Comparison of ENCODE assay signal across 1 cellular context in the genomic region with DNA sequence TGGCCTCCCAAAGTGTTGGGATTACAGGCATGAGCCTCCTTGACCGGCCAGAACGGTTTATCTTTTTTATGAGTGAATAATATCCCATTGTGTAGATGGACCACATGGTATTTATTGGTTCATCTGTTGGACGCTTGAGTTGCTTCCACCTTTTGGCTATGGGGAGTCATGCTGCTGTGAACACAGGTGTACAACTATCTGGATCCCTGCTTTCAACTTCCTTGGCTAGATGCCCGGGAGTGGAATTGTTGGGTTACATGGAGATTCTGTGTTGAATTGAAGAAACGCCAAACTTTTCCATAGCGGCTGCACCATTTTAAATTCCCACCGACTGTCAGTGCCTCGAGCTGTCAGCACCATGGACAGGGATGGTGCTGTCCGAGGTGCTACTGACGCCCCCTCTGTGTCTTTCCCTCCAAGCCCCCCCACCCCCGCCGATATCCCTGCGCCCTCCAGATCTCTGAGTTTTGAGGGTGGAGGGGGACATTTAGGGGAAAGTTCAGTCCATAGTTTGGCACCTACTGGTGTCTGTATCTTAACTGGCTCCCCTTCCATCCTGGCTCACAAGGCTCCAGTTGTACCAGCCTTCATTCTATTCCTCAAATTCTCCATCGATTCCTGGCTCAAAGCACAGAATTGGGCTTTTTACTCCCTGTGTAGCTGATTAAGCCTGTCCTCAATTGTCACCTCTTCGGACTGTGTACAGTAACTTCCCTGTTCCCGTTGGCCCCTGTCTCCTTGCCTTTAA.
A peak's percentile ranks its signal among the peaks of the same experiment; 100 is the strongest.
TF ChIP-seq lines count a peak whose summit lies in the region.

No MANE protein-coding gene starts in this region.

TF ChIP-seq in HepG2, 621 proteins besides CTCF, POLR2A, EP300 and RAD21 (continued from another document and continues in another):
- TF ChIP-seq, protein P1, sequence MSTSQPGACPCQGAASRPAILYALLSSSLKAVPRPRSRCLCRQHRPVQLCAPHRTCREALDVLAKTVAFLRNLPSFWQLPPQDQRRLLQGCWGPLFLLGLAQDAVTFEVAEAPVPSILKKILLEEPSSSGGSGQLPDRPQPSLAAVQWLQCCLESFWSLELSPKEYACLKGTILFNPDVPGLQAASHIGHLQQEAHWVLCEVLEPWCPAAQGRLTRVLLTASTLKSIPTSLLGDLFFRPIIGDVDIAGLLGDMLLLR (CRISPR knock-in tag; IDR thresholded peaks at IDR 0.05) = peak; percentile 73; the same call in 1 of the 2 replicates
- TF ChIP-seq ZNF484 (CRISPR knock-in tag; IDR thresholded peaks at IDR 0.05; ENCODE audit: borderline replicate concordance, low read depth) (peak; percentile 96; the same call in 1 of the 2 replicates), SAP130 (CRISPR knock-in tag; IDR thresholded peaks at IDR 0.05; ENCODE audit: low read depth) (peak; percentile 88), SAFB2 (CRISPR knock-in tag; IDR thresholded peaks at IDR 0.05; ENCODE audit: borderline replicate concordance, low read depth) (peak; percentile 87), CREB1 (IDR thresholded peaks at IDR 0.05) (no peak), CREB1 (CRISPR knock-in tag; IDR thresholded peaks at IDR 0.05) (no peak), ZNF496 (CRISPR knock-in tag; IDR thresholded peaks at IDR 0.05; ENCODE audit: insufficient replicate concordance) (no peak), PHF8 (CRISPR knock-in tag; IDR thresholded peaks at IDR 0.05) (0 out of 2 replicates have a peak, but pooled peaks have one; percentile 22), ZBTB42 (CRISPR knock-in tag; IDR thresholded peaks at IDR 0.05) (peak; percentile 89), RFX1 (IDR thresholded peaks at IDR 0.05) (no peak), GLI4 (CRISPR knock-in tag; IDR thresholded peaks at IDR 0.05; ENCODE audit: borderline replicate concordance) (peak; percentile 100), EED (CRISPR knock-in tag; IDR thresholded peaks at IDR 0.05) (peak; percentile 79; the same call in 1 of the 2 replicates), BCLAF1 (IDR thresholded peaks at IDR 0.05) (no peak), ZNF644 (CRISPR knock-in tag; IDR thresholded peaks at IDR 0.05; ENCODE audit: low read depth) (peak; percentile 57; the same call in 1 of the 2 replicates), CREBL2 (CRISPR knock-in tag; IDR thresholded peaks at IDR 0.05; ENCODE audit: borderline replicate concordance) (peak; percentile 94), ZNF383 (CRISPR knock-in tag; IDR thresholded peaks at IDR 0.05; ENCODE audit: borderline replicate concordance) (no peak), ZKSCAN8 (CRISPR knock-in tag; IDR thresholded peaks at IDR 0.05; ENCODE audit: borderline replicate concordance) (peak; percentile 94), HMG20B (CRISPR knock-in tag; conservative IDR thresholded peaks at IDR 0.05) (peak; percentile 98), ZNF747 (CRISPR knock-in tag; IDR thresholded peaks at IDR 0.05; ENCODE audit: borderline replicate concordance) (peak; percentile 72; the same call in 1 of the 2 replicates), SATB2 (CRISPR knock-in tag; IDR thresholded peaks at IDR 0.05) (peak; percentile 99), TBP (CRISPR knock-in tag; IDR thresholded peaks at IDR 0.05) (no peak), PATZ1 (CRISPR knock-in tag; IDR thresholded peaks at IDR 0.05) (peak; percentile 87), ARNTL (CRISPR knock-in tag; IDR thresholded peaks at IDR 0.05) (peak; percentile 89), HMGA1 (CRISPR knock-in tag; conservative IDR thresholded peaks at IDR 0.05) (no peak), GZF1 (CRISPR knock-in tag; IDR thresholded peaks at IDR 0.05) (peak; percentile 91), RBM22 (optimal IDR thresholded peaks at IDR 0.05; ENCODE audit: low read length) (no peak), ZNF274 (CRISPR knock-in tag; IDR thresholded peaks at IDR 0.05) (peak; percentile 89), ZNF333 (CRISPR knock-in tag; IDR thresholded peaks at IDR 0.05; ENCODE audit: borderline replicate concordance) (peak; percentile 96; the same call in 1 of the 2 replicates), SKI (IDR thresholded peaks at IDR 0.05; ENCODE audit: partially characterized antibody) (no peak), PRMT3 (CRISPR knock-in tag; IDR thresholded peaks at IDR 0.05; ENCODE audit: borderline replicate concordance, low read depth) (no peak), ZNF543 (CRISPR knock-in tag; IDR thresholded peaks at IDR 0.05) (peak; percentile 95), TEAD3 (CRISPR knock-in tag; optimal IDR thresholded peaks at IDR 0.05; ENCODE audit: borderline replicate concordance) (peak; percentile 86), ZNF33B (CRISPR knock-in tag; IDR thresholded peaks at IDR 0.05) (0 out of 2 replicates have a peak, but pooled peaks have one; percentile 46), POGZ (CRISPR knock-in tag; IDR thresholded peaks at IDR 0.05) (no peak), SRSF9 (IDR thresholded peaks at IDR 0.05; ENCODE audit: borderline replicate concordance, insufficient read depth, low read depth, low read length, poor library complexity, severe bottlenecking) (no peak), PLSCR1 (CRISPR knock-in tag; IDR thresholded peaks at IDR 0.05; ENCODE audit: borderline replicate concordance) (peak; percentile 97), LCORL (IDR thresholded peaks at IDR 0.05) (no peak), LCORL (CRISPR knock-in tag; IDR thresholded peaks at IDR 0.05) (0 out of 2 replicates have a peak, but pooled peaks have one; percentile 45), ZGPAT (CRISPR knock-in tag; IDR thresholded peaks at IDR 0.05) (peak; percentile 79; the same call in 1 of the 2 replicates), MAFG (CRISPR knock-in tag; IDR thresholded peaks at IDR 0.05) (no peak), ZNF580 (CRISPR knock-in tag; IDR thresholded peaks at IDR 0.05; ENCODE audit: borderline replicate concordance, low read depth) (peak; percentile 100), NR2F6 (IDR thresholded peaks at IDR 0.05) (no peak), NR2F6 (CRISPR knock-in tag; IDR thresholded peaks at IDR 0.05) (peak; percentile 61; the same call in 1 of the 2 replicates), KLF13 (CRISPR knock-in tag; IDR thresholded peaks at IDR 0.05) (no peak)
- TF ChIP-seq, protein P2, sequence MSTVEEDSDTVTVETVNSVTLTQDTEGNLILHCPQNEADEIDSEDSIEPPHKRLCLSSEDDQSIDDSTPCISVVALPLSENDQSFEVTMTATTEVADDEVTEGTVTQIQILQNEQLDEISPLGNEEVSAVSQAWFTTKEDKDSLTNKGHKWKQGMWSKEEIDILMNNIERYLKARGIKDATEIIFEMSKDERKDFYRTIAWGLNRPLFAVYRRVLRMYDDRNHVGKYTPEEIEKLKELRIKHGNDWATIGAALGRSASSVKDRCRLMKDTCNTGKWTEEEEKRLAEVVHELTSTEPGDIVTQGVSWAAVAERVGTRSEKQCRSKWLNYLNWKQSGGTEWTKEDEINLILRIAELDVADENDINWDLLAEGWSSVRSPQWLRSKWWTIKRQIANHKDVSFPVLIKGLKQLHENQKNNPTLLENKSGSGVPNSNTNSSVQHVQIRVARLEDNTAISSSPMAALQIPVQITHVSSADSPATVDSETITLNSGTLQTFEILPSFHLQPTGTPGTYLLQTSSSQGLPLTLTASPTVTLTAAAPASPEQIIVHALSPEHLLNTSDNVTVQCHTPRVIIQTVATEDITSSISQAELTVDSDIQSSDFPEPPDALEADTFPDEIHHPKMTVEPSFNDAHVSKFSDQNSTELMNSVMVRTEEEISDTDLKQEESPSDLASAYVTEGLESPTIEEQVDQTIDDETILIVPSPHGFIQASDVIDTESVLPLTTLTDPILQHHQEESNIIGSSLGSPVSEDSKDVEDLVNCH (CRISPR knock-in tag; IDR thresholded peaks at IDR 0.05) = peak; percentile 81; the same call in 1 of the 2 replicates
- TF ChIP-seq, protein P3, sequence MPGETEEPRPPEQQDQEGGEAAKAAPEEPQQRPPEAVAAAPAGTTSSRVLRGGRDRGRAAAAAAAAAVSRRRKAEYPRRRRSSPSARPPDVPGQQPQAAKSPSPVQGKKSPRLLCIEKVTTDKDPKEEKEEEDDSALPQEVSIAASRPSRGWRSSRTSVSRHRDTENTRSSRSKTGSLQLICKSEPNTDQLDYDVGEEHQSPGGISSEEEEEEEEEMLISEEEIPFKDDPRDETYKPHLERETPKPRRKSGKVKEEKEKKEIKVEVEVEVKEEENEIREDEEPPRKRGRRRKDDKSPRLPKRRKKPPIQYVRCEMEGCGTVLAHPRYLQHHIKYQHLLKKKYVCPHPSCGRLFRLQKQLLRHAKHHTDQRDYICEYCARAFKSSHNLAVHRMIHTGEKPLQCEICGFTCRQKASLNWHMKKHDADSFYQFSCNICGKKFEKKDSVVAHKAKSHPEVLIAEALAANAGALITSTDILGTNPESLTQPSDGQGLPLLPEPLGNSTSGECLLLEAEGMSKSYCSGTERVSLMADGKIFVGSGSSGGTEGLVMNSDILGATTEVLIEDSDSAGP (CRISPR knock-in tag; IDR thresholded peaks at IDR 0.05; ENCODE audit: borderline replicate concordance) = no peak
- TF ChIP-seq, protein P4, sequence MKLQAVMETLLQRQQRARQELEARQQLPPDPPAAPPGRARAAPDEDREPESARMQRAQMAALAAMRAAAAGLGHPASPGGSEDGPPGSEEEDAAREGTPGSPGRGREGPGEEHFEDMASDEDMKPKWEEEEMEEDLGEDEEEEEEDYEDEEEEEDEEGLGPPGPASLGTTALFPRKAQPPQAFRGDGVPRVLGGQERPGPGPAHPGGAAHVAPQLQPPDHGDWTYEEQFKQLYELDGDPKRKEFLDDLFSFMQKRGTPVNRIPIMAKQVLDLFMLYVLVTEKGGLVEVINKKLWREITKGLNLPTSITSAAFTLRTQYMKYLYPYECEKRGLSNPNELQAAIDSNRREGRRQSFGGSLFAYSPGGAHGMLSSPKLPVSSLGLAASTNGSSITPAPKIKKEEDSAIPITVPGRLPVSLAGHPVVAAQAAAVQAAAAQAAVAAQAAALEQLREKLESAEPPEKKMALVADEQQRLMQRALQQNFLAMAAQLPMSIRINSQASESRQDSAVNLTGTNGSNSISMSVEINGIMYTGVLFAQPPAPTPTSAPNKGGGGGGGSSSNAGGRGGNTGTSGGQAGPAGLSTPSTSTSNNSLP (IDR thresholded peaks at IDR 0.05; ENCODE audit: low read depth, low read length) = no peak
